ENCODE assay signal across 1 cellular context in the genomic region with DNA sequence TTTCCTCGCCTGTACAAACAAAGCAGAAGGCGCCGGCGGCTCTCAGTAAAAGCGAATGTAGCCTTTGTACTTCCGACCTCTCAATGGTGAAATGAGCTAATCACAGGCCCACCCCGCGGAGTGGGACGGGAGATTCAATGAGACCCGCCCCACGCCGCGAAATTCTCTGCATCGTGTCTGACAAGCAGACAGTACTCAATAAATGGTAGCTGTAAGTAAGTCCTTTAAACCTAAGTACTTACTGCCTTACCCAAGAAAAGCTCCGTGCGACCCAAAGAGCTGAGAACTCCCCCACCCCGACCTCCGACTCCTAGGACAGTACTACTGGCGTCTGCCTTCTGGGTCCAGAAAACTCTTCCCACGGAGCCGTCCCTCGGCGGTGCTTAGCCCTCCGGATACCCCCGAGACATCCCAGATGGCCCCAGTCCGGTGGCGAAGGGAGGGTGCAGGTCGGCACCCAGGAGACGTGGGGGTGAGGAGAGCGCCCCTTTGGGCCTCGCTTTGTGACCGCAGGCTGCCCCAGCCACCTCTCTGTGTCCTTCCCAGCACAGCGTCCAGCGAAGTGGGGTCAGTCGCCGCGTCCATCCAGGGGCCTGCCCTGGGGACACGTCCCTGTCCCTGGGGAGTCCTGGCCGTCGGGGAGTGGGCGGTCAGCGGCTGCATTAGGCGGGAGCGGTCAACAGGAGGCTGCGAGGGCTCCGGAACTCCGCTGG.
TF ChIP-seq lines count a peak whose summit lies in the region.

No MANE protein-coding gene starts in this region.

TF ChIP-seq in H1, 55 proteins besides CTCF, POLR2A, EP300 and RAD21:
- no peak for TF ChIP-seq RFX5 (IDR thresholded peaks at IDR 0.05; ENCODE audit: borderline replicate concordance, low read depth, low read length)
- peak; percentile 42; the same call in 1 of the 2 replicates for TF ChIP-seq SUZ12 (IDR thresholded peaks at IDR 0.05; ENCODE audit: low read length)
- TF ChIP-seq YY1 (IDR thresholded peaks at IDR 0.05; ENCODE audit: low read depth, low read length) = no peak
- TF ChIP-seq HDAC2 (IDR thresholded peaks at IDR 0.05; ENCODE audit: borderline replicate concordance in 1 of 2, low read depth in 2 of 2, low read length in 2 of 2) = no peak
- TF ChIP-seq KDM4A (IDR thresholded peaks at IDR 0.05; ENCODE audit: low read depth, low read length, severe bottlenecking) = no peak
- peak; percentile 58 for TF ChIP-seq EZH2 (IDR thresholded peaks at IDR 0.05; ENCODE audit: low read depth, low read length, severe bottlenecking)
- no peak for TF ChIP-seq POLR2AphosphoS5 (IDR thresholded peaks at IDR 0.05; ENCODE audit: low read depth, low read length)
- no peak for TF ChIP-seq HDAC6 (IDR thresholded peaks at IDR 0.05; ENCODE audit: low read depth, low read length)
